In genomic region chr20:860891-861290, GRCh38 we compare ENCODE assay signal across 24 cellular contexts. TPM values are rescaled to one million over a fixed set of nuclear protein-coding genes. Genes with fewer than 3 reads are reported as not detected.
"Had no signal": no experiment of that assay in that cellular context is flagged by ENCODE, and none has a peak within 500 bp of the region (broad histone marks: within the 10 kb centered on the region; RNA-seq: fewer than 3 reads in every experiment).

No MANE protein-coding gene starts in this region.

- H3K27ac Mint-ChIP-seq: activated CD4-positive, alpha-beta memory T cell treated with anti-CD3 and anti-CD28 coated beads for 36 hours had no signal

- H3K9me3 ChIP-seq: adrenal gland, Peyer's patch had no signal

- H3K4me3 ChIP-seq: adrenal gland, Peyer's patch had no signal

- H3K4me1 ChIP-seq: adrenal gland, Peyer's patch had no signal

- H3K27me3 Mint-ChIP-seq: activated CD4-positive, alpha-beta memory T cell treated with anti-CD3 and anti-CD28 coated beads for 36 hours; activated naive CD8-positive, alpha-beta T cell treated with anti-CD3 and anti-CD28 coated beads, Interleukin-2, amount 10 ng/mL, durations not matched to agents 7 days and 5 days had no signal

- H3K27ac ChIP-seq: adrenal gland, Peyer's patch had no signal

- DNase-seq: activated CD4-positive, alpha-beta memory T cell treated with anti-CD3 and anti-CD28 coated beads for 36 hours; activated CD4-positive, alpha-beta T cell treated with anti-CD3 and anti-CD28 coated beads for 48 hours; activated CD4-positive, CD25-positive, alpha-beta regulatory T cell treated with anti-CD3 and anti-CD28 coated beads, Interleukin-2, amount 50 U/mL, for 72 hours; activated CD8-positive, alpha-beta memory T cell treated with anti-CD3 and anti-CD28 coated beads for 24 hours; activated effector memory CD4-positive, alpha-beta T cell treated with anti-CD3 and anti-CD28 coated beads, Interleukin-2, amount 50 U/mL, for 16 hours; activated naive CD4-positive, alpha-beta T cell treated with Interleukin-2 at 50 U/mL for 16 hours; activated naive CD8-positive, alpha-beta T cell treated with anti-CD3 and anti-CD28 coated beads, Interleukin-2, amount 10 ng/mL, durations not matched to agents 7 days and 5 days; activated T-cell treated with anti-CD3 and anti-CD28 coated beads, Interleukin-2, amount 50 U/mL, for 4 hours; adrenal gland; anterior cingulate cortex; caudate nucleus; MM.1S; NCI-H1105; NCI-H1436; NCI-H1694 treated with DMSO at 0.1 percent for 48 hours; NCI-H2029 treated with DMSO at 0.1 percent for 48 hours; NCI-H345; NCI-H510A treated with DMSO at 0.1 percent for 48 hours; NK-92 treated with Interleukin-12 subunit alpha and Interleukin-12 subunit beta, amount 100 ng/mL, for 24 hours; OCI-M1; Peyer's patch; SHP77 treated with DMSO at 0.1 percent for 48 hours had no signal

- H3K36me3 Mint-ChIP-seq: activated CD4-positive, alpha-beta memory T cell treated with anti-CD3 and anti-CD28 coated beads for 36 hours had no signal

- H3K9me3 Mint-ChIP-seq: activated CD4-positive, alpha-beta memory T cell treated with anti-CD3 and anti-CD28 coated beads for 36 hours; activated naive CD8-positive, alpha-beta T cell treated with anti-CD3 and anti-CD28 coated beads, Interleukin-2, amount 10 ng/mL, durations not matched to agents 7 days and 5 days; activated T-cell treated with anti-CD3 and anti-CD28 coated beads, Interleukin-2, amount 50 U/mL, for 4 hours; T-helper 1 cell treated with Interleukin-12 subunit alpha and Interleukin-12 subunit beta and Interleukin-4 antibody, amounts not matched to agents 30 μg/mL and 1 μg/mL, for 36 hours had no signal

- H3K4me3 Mint-ChIP-seq: activated CD4-positive, alpha-beta memory T cell treated with anti-CD3 and anti-CD28 coated beads for 36 hours; activated naive CD8-positive, alpha-beta T cell treated with anti-CD3 and anti-CD28 coated beads, Interleukin-2, amount 10 ng/mL, durations not matched to agents 7 days and 5 days; activated T-cell treated with anti-CD3 and anti-CD28 coated beads, Interleukin-2, amount 50 U/mL, for 4 hours; T-helper 1 cell treated with Interleukin-12 subunit alpha and Interleukin-12 subunit beta and Interleukin-4 antibody, amounts not matched to agents 30 μg/mL and 1 μg/mL, for 36 hours had no signal

- ATAC-seq: activated T-cell treated with anti-CD3 and anti-CD28 coated beads, Interleukin-2, amount 50 U/mL, for 4 hours had no signal

- H3K36me3 ChIP-seq: adrenal gland, Peyer's patch had no signal

- H3K27me3 ChIP-seq: adrenal gland, Peyer's patch had no signal

RNA-seq across cellular contexts. Expression of gene ANGPT4, which starts 55.2 kb away (rescaled TPM):
- total RNA-seq: activated CD4-positive, alpha-beta memory T cell treated with anti-CD3 and anti-CD28 coated beads for 36 hours; activated naive CD8-positive, alpha-beta T cell treated with anti-CD3 and anti-CD28 coated beads, Interleukin-2, amount 10 ng/mL, durations not matched to agents 7 days and 5 days; activated T-cell treated with anti-CD3 and anti-CD28 coated beads, Interleukin-2, amount 50 U/mL, for 4 hours; SK-MEL-5 had no signal
